20 cellular contexts compared by ENCODE assay signal in the genomic region with DNA sequence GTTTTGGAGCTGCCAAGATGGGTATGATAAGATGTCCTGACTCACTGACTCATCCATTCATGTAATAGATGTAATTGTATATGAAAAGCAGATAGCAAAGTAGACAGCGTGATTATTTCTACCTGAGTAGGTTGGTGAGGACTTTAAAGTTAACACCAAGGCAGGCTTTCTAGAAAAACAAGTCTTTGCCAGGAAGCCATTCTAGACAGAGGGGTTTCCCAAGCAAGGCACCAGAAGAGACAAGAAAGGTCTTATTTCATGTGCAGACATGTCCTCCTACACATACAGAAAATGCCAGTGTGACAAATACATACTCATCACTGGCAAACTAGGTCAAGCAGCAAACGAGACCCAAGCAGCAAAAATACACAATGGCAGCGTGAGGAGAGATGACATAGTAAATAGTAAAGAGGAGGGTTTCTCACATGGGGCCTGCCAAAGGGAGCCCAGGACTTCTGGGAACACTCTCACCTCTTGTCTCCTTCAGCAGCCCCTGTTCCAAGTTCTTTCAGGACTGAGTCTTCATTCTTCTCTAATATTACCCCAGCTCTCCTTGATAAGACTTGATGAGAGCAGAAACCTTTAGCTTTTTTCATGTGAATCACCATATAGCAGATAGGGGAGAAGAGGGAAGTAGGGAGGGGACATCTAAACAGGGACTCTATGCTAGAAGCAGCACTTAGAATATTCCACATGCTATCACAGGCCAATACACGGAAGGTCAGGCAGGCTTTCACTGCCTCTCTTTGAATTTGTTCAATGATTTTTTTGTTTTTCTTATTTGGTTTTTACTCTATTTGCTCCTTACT.
A peak's percentile ranks its signal among the peaks of the same experiment; 100 is the strongest.
DNase-seq lines count a peak whose midpoint lies in the region; ATAC-seq, FAIRE-seq and TF ChIP-seq lines count a peak whose summit lies in the region.
"Had no signal": no experiment of that assay in that cellular context is flagged by ENCODE, and none has a peak within 500 bp of the region (broad histone marks: within the 10 kb centered on the region; RNA-seq: fewer than 3 reads in every experiment).

No MANE protein-coding gene starts in this region.

- H2AFZ ChIP-seq in keratinocyte (ENCODE audit: control insufficient read depth, low read length) = peak overlapping the region; percentile 34

- H3K27me3 ChIP-seq in CD4-positive, CD25-positive, alpha-beta regulatory T cell (ENCODE audit: control insufficient read depth, insufficient read depth, low read length) = no peaks in the 10 kb centered on the region
- H3K27me3 ChIP-seq in keratinocyte (ENCODE audit: control insufficient read depth, extremely low read depth, insufficient read depth, low read length) = no peaks in the 10 kb centered on the region
- H3K27me3 ChIP-seq: BLaER1 had no signal

- no peak overlapping the region for H3K27ac ChIP-seq in CD4-positive, CD25-positive, alpha-beta regulatory T cell (ENCODE audit: insufficient read depth, low read length, poor library complexity, severe bottlenecking)
- H3K27ac ChIP-seq in keratinocyte (ENCODE audit: control insufficient read depth, insufficient read depth, low read length) = peak overlapping the region; percentile 47
- H3K27ac ChIP-seq: BLaER1, KMS-11, VCaP had no signal

- no peak overlapping the region for H3K4me3 ChIP-seq in CD4-positive, CD25-positive, alpha-beta regulatory T cell (ENCODE audit: low read depth, low read length)
- no peak overlapping the region for H3K4me3 ChIP-seq in keratinocyte (ENCODE audit: control insufficient read depth in 2 of 3, extremely low read depth in 1 of 3, insufficient read depth in 2 of 3, low read depth in 1 of 3, low read length in 3 of 3)
- H3K4me3 ChIP-seq: BLaER1 had no signal

- H3K27ac Mint-ChIP-seq in CD4-positive, CD25-positive, alpha-beta regulatory T cell = peak overlapping the region in 2 of 3 donors; percentile 26 to 48
- H3K27ac Mint-ChIP-seq in T-helper 2 cell treated with Interferon-gamma antibody and Interleukin-4, amounts not matched to agents 5 μg/mL and 100 μg/mL, for 36 hours = no peak overlapping the region
- H3K27ac Mint-ChIP-seq: activated naive CD8-positive, alpha-beta T cell treated with anti-CD3 and anti-CD28 coated beads, Interleukin-2, amount 10 ng/mL, durations not matched to agents 7 days and 5 days had no signal

- no peaks in the 10 kb centered on the region for H3K36me3 Mint-ChIP-seq in CD4-positive, CD25-positive, alpha-beta regulatory T cell
- H3K36me3 Mint-ChIP-seq in T-helper 2 cell treated with Interferon-gamma antibody and Interleukin-4, amounts not matched to agents 5 μg/mL and 100 μg/mL, for 36 hours (ENCODE audit: low read depth) = no peaks in the 10 kb centered on the region
- H3K36me3 Mint-ChIP-seq: activated naive CD8-positive, alpha-beta T cell treated with anti-CD3 and anti-CD28 coated beads, Interleukin-2, amount 10 ng/mL, durations not matched to agents 7 days and 5 days had no signal

- no peak overlapping the region for H3K4me3 Mint-ChIP-seq in CD4-positive, CD25-positive, alpha-beta regulatory T cell
- H3K4me3 Mint-ChIP-seq in T-helper 2 cell treated with Interferon-gamma antibody and Interleukin-4, amounts not matched to agents 5 μg/mL and 100 μg/mL, for 36 hours = no peak overlapping the region
- H3K4me3 Mint-ChIP-seq: activated naive CD8-positive, alpha-beta T cell treated with anti-CD3 and anti-CD28 coated beads, Interleukin-2, amount 10 ng/mL, durations not matched to agents 7 days and 5 days had no signal

- FAIRE-seq in keratinocyte (lab: Jason Lieb, UNC) = peak; percentile 83
- FAIRE-seq: GM19239 had no signal

- H3K9me1 ChIP-seq in keratinocyte (ENCODE audit: control insufficient read depth, extremely low read depth, insufficient read depth, low read length) = no peaks in the 10 kb centered on the region

- peak in 1 of 3 donors; percentile 48 for DNase-seq in CD4-positive, CD25-positive, alpha-beta regulatory T cell
- DNase-seq in T-helper 2 cell treated with Interferon-gamma antibody and Interleukin-4, amounts not matched to agents 5 μg/mL and 100 μg/mL, for 36 hours (ENCODE audit: low spot score) = peak; percentile 40
- peak; percentile 58 for DNase-seq in keratinocyte (ENCODE audit: low read depth, low spot score)
- DNase-seq in SW 1271 (lab: John Stamatoyannopoulos, UW) = no peak
- DNase-seq: activated naive CD8-positive, alpha-beta T cell treated with anti-CD3 and anti-CD28 coated beads, Interleukin-2, amount 10 ng/mL, durations not matched to agents 7 days and 5 days; cerebellar nuclear complex; EL; left cardiac atrium; NCI-H1694; NCI-H748 treated with DMSO at 0.1 percent for 48 hours; Right ventricle myocardium superior; substantia nigra had no signal

- peak overlapping the region; percentile 40 for H3K4me2 ChIP-seq in keratinocyte (ENCODE audit: control insufficient read depth, extremely low read depth, insufficient read depth, low read depth, low read length)
- H3K4me2 ChIP-seq: BLaER1, KMS-11 had no signal

- H4K20me1 ChIP-seq in keratinocyte (ENCODE audit: control insufficient read depth, extremely low read depth, insufficient read depth, low read length) = no peaks in the 10 kb centered on the region
- H4K20me1 ChIP-seq: BLaER1 had no signal

- H3K4me1 ChIP-seq in CD4-positive, CD25-positive, alpha-beta regulatory T cell (ENCODE audit: control insufficient read depth, insufficient read depth, low read length, poor library complexity, severe bottlenecking) = no peaks in the 10 kb centered on the region
- H3K4me1 ChIP-seq in keratinocyte (ENCODE audit: control insufficient read depth, extremely low read depth, insufficient read depth, low read length) = peaks cover 11% of the 10 kb centered on the region
- H3K4me1 ChIP-seq: BLaER1 had no signal

- no peaks in the 10 kb centered on the region for H3K36me3 ChIP-seq in CD4-positive, CD25-positive, alpha-beta regulatory T cell (ENCODE audit: control insufficient read depth, insufficient read depth, low read length)
- H3K36me3 ChIP-seq in keratinocyte (ENCODE audit: control insufficient read depth in 2 of 2, extremely low read depth in 1 of 2, insufficient read depth in 2 of 2, low read length in 2 of 2) = no peaks in the 10 kb centered on the region
- H3K36me3 ChIP-seq: BLaER1 had no signal

- peak; percentile 60 to 73 for ATAC-seq in CD4-positive, CD25-positive, alpha-beta regulatory T cell (ENCODE audit: low read depth in 2 of 2)
- peak; percentile 62 for ATAC-seq in GM18868 (IDR thresholded peaks at IDR 0.05; ENCODE audit: unreplicated experiment)
- no peak for ATAC-seq in HG03039 (IDR thresholded peaks at IDR 0.05; ENCODE audit: unreplicated experiment)
- no peak for ATAC-seq in GM18502 (IDR thresholded peaks at IDR 0.05; ENCODE audit: poor library complexity, unreplicated experiment)
- no peak for ATAC-seq in HG03097 (IDR thresholded peaks at IDR 0.05; ENCODE audit: low FRiP score, unreplicated experiment)
- ATAC-seq: left cardiac atrium had no signal

- dilution Hi-C loops in keratinocyte (cut with MboI; ENCODE audit: extremely low pct_ligation_motif_present, low sequenced_read_pairs) = no loop called here

- H3K4me1 Mint-ChIP-seq in CD4-positive, CD25-positive, alpha-beta regulatory T cell = peaks cover 0 to 11% (median 6%) of the 10 kb centered on the region in 4 donors
- peaks cover 9% of the 10 kb centered on the region for H3K4me1 Mint-ChIP-seq in T-helper 2 cell treated with Interferon-gamma antibody and Interleukin-4, amounts not matched to agents 5 μg/mL and 100 μg/mL, for 36 hours (ENCODE audit: low read depth)

- peaks cover 0 to 2% (median 1%) of the 10 kb centered on the region in 7 donors for H3K9me3 Mint-ChIP-seq in CD4-positive, CD25-positive, alpha-beta regulatory T cell
- H3K9me3 Mint-ChIP-seq in T-helper 2 cell treated with Interferon-gamma antibody and Interleukin-4, amounts not matched to agents 5 μg/mL and 100 μg/mL, for 36 hours = peaks cover 13% of the 10 kb centered on the region

- no peaks in the 10 kb centered on the region for H3K79me2 ChIP-seq in keratinocyte (ENCODE audit: control insufficient read depth, insufficient read depth, low read length)

- H3K9ac ChIP-seq in keratinocyte (ENCODE audit: control insufficient read depth, extremely low read depth, insufficient read depth, low read length) = peak overlapping the region; percentile 22
- H3K9ac ChIP-seq: BLaER1, KMS-11 had no signal

- TF ChIP-seq CTCF in keratinocyte (optimal IDR thresholded peaks at IDR 0.05 in 1 of 3, IDR thresholded peaks at IDR 0.05 in 1 of 3, conservative IDR thresholded peaks at IDR 0.05 in 1 of 3; ENCODE audit: extremely low read depth in 1 of 3, insufficient read depth in 2 of 3, low read length in 3 of 3) = no peak

- H3K27me3 Mint-ChIP-seq in CD4-positive, CD25-positive, alpha-beta regulatory T cell = no peaks in the 10 kb centered on the region
- H3K27me3 Mint-ChIP-seq in T-helper 2 cell treated with Interferon-gamma antibody and Interleukin-4, amounts not matched to agents 5 μg/mL and 100 μg/mL, for 36 hours (ENCODE audit: low read depth) = peaks cover 2% of the 10 kb centered on the region

- H3K9me3 ChIP-seq in CD4-positive, CD25-positive, alpha-beta regulatory T cell (ENCODE audit: control insufficient read depth in 2 of 2, low read length in 2 of 2) = no peaks in the 10 kb centered on the region
- no peaks in the 10 kb centered on the region for H3K9me3 ChIP-seq in keratinocyte (ENCODE audit: control insufficient read depth, low read depth, low read length)
- H3K9me3 ChIP-seq: BLaER1 had no signal

Comparison
In these comparisons a context has a peak if more than half of its experiments do, and no peak if none do; other contexts are left out.
1. ATAC-seq: peak in CD4-positive, CD25-positive, alpha-beta regulatory T cell (2 of 2) and GM18868 (single experiment); none in HG03039 (single experiment), GM18502 (single experiment) and HG03097 (single experiment).
2. DNase-seq: peak in T-helper 2 cell treated with Interferon-gamma antibody and Interleukin-4, amounts not matched to agents 5 μg/mL and 100 μg/mL, for 36 hours (single experiment) and keratinocyte (single experiment); none in SW 1271 (0 of 2).